Comparison of ENCODE assay signal across 27 cellular contexts in the genomic region with DNA sequence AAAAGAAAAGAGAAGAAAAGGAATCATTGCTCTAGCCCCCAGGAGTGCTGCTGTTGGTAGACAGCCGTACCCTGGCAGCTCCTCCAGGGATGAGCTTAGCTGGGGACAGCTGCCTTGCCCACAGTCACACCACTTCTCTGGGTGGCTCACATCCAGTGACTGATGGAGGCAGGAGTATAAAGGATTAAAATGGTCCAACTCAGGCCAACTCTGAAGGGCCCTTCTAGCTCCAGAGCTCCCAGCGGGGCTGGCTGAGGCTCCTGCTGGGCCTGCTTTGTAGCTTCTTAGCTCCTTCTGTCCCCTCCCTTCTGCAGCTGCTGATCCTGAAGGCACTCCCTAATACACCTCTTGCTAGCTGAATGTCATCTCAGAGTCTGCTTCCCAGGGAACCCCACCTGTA. TPM values are rescaled to one million over a fixed set of nuclear protein-coding genes. Genes with fewer than 3 reads are reported as not detected.
DNase-seq lines count a peak whose midpoint lies in the region; ATAC-seq, FAIRE-seq and TF ChIP-seq lines count a peak whose summit lies in the region.
"Had no signal": no experiment of that assay in that cellular context is flagged by ENCODE, and none has a peak within 500 bp of the region (broad histone marks: within the 10 kb centered on the region; RNA-seq: fewer than 3 reads in every experiment).

No MANE protein-coding gene starts in this region.

- H3K9me3 ChIP-seq in K562 (replicated peaks; ENCODE audit: control insufficient read depth, insufficient read depth, low read depth, low read length) (no peaks in the 10 kb centered on the region), thyroid gland (no peaks in the 10 kb centered on the region)
- H3K9me3 ChIP-seq: BLaER1 treated with 17β-estradiol and CSF1 and Interleukin-3, amounts not matched to agents 10 nM and 100 nM; colonic mucosa had no signal

- H3K4me3 ChIP-seq in K562 (no peak overlapping the region), thyroid gland (replicated peaks in 1 of 3) (no peak overlapping the region)
- H3K4me3 ChIP-seq: BLaER1 treated with 17β-estradiol and CSF1 and Interleukin-3, amounts not matched to agents 10 nM and 100 nM; colonic mucosa; hepatocyte had no signal

- H3K9me3 Mint-ChIP-seq in activated naive CD8-positive, alpha-beta T cell treated with anti-CD3 and anti-CD28 coated beads, Interleukin-2, amount 50 U/mL, for 24 hours: no peaks in the 10 kb centered on the region
- H3K9me3 Mint-ChIP-seq: memory B cell had no signal

- H2AFZ ChIP-seq in K562 (ENCODE audit: low read depth, low read length): no peak overlapping the region
- H2AFZ ChIP-seq: hepatocyte had no signal

- no peaks in the 10 kb centered on the region for H3K36me3 Mint-ChIP-seq in activated naive CD8-positive, alpha-beta T cell treated with anti-CD3 and anti-CD28 coated beads, Interleukin-2, amount 50 U/mL, for 24 hours (ENCODE audit: low read depth)
- H3K36me3 Mint-ChIP-seq: activated naive CD8-positive, alpha-beta T cell; memory B cell had no signal

- H3K4me3 Mint-ChIP-seq in activated naive CD8-positive, alpha-beta T cell treated with anti-CD3 and anti-CD28 coated beads, Interleukin-2, amount 50 U/mL, for 24 hours: no peak overlapping the region
- H3K4me3 Mint-ChIP-seq: activated CD8-positive, alpha-beta T cell treated with anti-CD3 and anti-CD28 coated beads, Interleukin-2, amount 10 ng/mL, durations not matched to agents 7 days and 5 days; activated naive CD8-positive, alpha-beta T cell; memory B cell had no signal

- H3K4me1 Mint-ChIP-seq in activated naive CD8-positive, alpha-beta T cell treated with anti-CD3 and anti-CD28 coated beads, Interleukin-2, amount 50 U/mL, for 24 hours: peaks cover 10% of the 10 kb centered on the region

- no peak for TF ChIP-seq EP300 in K562 (IDR thresholded peaks at IDR 0.05; ENCODE audit: low read length)

- WGBS in K562 (ENCODE audit: insufficient coverage, low coverage, missing lambda C conversion rate): 63% methylated on average over 2 of the region's 2 CpGs
- 53 to 66% methylated on average over 2 of the region's 2 CpGs for WGBS in thyroid gland, 2 donors

- no peak overlapping the region for H3K4me2 ChIP-seq in K562 (ENCODE audit: insufficient read depth, low read length)
- H3K4me2 ChIP-seq: hepatocyte had no signal

- H3K9me1 ChIP-seq in K562 (ENCODE audit: control insufficient read depth, insufficient read depth, low read length): no peaks in the 10 kb centered on the region

- POLR2A ChIA-PET in K562 (lab: Yijun Ruan, JAX): interaction anchor here (0.8 to 1.9 kb wide), 3 partner anchors 13 to 133 kb away, joined by 3 to 5 read pairs (median 4); no protein-coding TSS in a partner anchor

- DNase-seq in NCI-H1092 treated with DMSO at 0.1 percent for 48 hours (lab: John Stamatoyannopoulos, UW) (peak; percentile 61), NCI-H524 treated with DMSO at 0.1 percent for 48 hours (lab: John Stamatoyannopoulos, UW) (peak; percentile 91), K562 (ENCODE audit: extremely low read depth in 1 of 4, low spot score in 3 of 4) (no peak), thyroid gland (peak; percentile 77 to 79), COLO668 (lab: John Stamatoyannopoulos, UW; ENCODE audit: unreplicated experiment) (no peak)
- no peak for DNase-seq in activated CD4-positive, alpha-beta T cell treated with anti-CD3 and anti-CD28 coated beads, Interleukin-2, amount 50 U/mL, for 4 hours
- DNase-seq in activated naive CD4-positive, alpha-beta T cell treated with Interleukin-2 at 50 U/mL for 16 hours: no peak
- no peak for DNase-seq in activated naive CD8-positive, alpha-beta T cell treated with anti-CD3 and anti-CD28 coated beads, Interleukin-2, amount 50 U/mL, for 24 hours
- DNase-seq: activated CD4-positive, CD25-positive, alpha-beta regulatory T cell treated with anti-CD3 and anti-CD28 coated beads, Interleukin-2, amount 50 U/mL, for 72 hours; activated CD8-positive, alpha-beta T cell treated with anti-CD3 and anti-CD28 coated beads, Interleukin-2, amount 10 ng/mL, durations not matched to agents 7 days and 5 days; aorta; colonic mucosa; effector CD8-positive, alpha-beta T cell; erythroblast; foreskin melanocyte; left colon; NCI-H1048; NCI-H1930; NCI-H510A; right cardiac atrium; stimulated activated CD4-positive, alpha-beta T cell treated with anti-CD3 and anti-CD28 coated beads, Interleukin-2, amount 100 ng/mL, for 48 hours; substantia nigra; T-helper 1 cell had no signal

- no peak for ATAC-seq in K562
- ATAC-seq in activated naive CD8-positive, alpha-beta T cell treated with anti-CD3 and anti-CD28 coated beads, Interleukin-2, amount 50 U/mL, for 24 hours: no peak
- ATAC-seq: activated CD8-positive, alpha-beta T cell treated with anti-CD3 and anti-CD28 coated beads, Interleukin-2, amount 10 ng/mL, durations not matched to agents 7 days and 5 days; left colon; right cardiac atrium had no signal

- H3K4me1 ChIP-seq in K562 (replicated peaks in 1 of 2; ENCODE audit: control insufficient read depth in 2 of 2, insufficient read depth in 2 of 2, low read length in 2 of 2) (peaks cover 3 to 20% of the 10 kb centered on the region in 2 experiments; a peak in 4 of 5 replicates), thyroid gland (peaks cover 9 to 11% of the 10 kb centered on the region in 2 donors)
- H3K4me1 ChIP-seq: colonic mucosa had no signal

- no peaks in the 10 kb centered on the region for H3K79me2 ChIP-seq in K562 (ENCODE audit: control insufficient read depth, insufficient read depth, low read length)
- H3K79me2 ChIP-seq: hepatocyte had no signal

- no peak overlapping the region for H3K27ac Mint-ChIP-seq in activated naive CD8-positive, alpha-beta T cell treated with anti-CD3 and anti-CD28 coated beads, Interleukin-2, amount 50 U/mL, for 24 hours
- H3K27ac Mint-ChIP-seq: activated CD8-positive, alpha-beta T cell treated with anti-CD3 and anti-CD28 coated beads, Interleukin-2, amount 10 ng/mL, durations not matched to agents 7 days and 5 days; activated naive CD8-positive, alpha-beta T cell; memory B cell had no signal

- TF ChIP-seq RAD21 in K562 (CRISPR knock-in tag; conservative IDR thresholded peaks at IDR 0.05 in 1 of 2, IDR thresholded peaks at IDR 0.05 in 1 of 2): no peak

- no TSS peak for BruUV-seq in K562 (replicated peaks; lab: Mats Ljungman, UMichigan)

- H3K36me3 ChIP-seq in K562 (ENCODE audit: control insufficient read depth, insufficient read depth, low read length): no peaks in the 10 kb centered on the region
- H3K36me3 ChIP-seq in thyroid gland: no peaks in the 10 kb centered on the region
- H3K36me3 ChIP-seq: BLaER1 treated with 17β-estradiol and CSF1 and Interleukin-3, amounts not matched to agents 10 nM and 100 nM; colonic mucosa had no signal

- H3K27ac ChIP-seq in K562 (ENCODE audit: extremely low read depth, low read depth, low read length): no peak overlapping the region
- H3K27ac ChIP-seq in thyroid gland: no peak overlapping the region
- H3K27ac ChIP-seq: colonic mucosa, hepatocyte had no signal

- intact Hi-C loops in K562 (cut with micrococcal nuclease) (no loop called here), thyroid gland (cut with DNase I) (loop anchor here (10.0 kb wide), 1 partner anchor 83 kb away; no protein-coding TSS in a partner anchor)

- H3K27me3 Mint-ChIP-seq in activated naive CD8-positive, alpha-beta T cell treated with anti-CD3 and anti-CD28 coated beads, Interleukin-2, amount 50 U/mL, for 24 hours: peaks cover 15% of the 10 kb centered on the region
- H3K27me3 Mint-ChIP-seq: activated naive CD8-positive, alpha-beta T cell had no signal

- TF ChIP-seq CTCF in K562 (IDR thresholded peaks at IDR 0.05 in 2 of 3, conservative IDR thresholded peaks at IDR 0.05 in 1 of 3; ENCODE audit: insufficient read depth in 2 of 3, low read depth in 1 of 3, low read length in 3 of 3) (no peak), thyroid gland (IDR thresholded peaks at IDR 0.05) (no peak)

- no peak overlapping the region for H3K9ac ChIP-seq in K562 (ENCODE audit: insufficient read depth in 1 of 2, low read depth in 2 of 2, low read length in 2 of 2)
- H3K9ac ChIP-seq: BLaER1 treated with 17β-estradiol and CSF1 and Interleukin-3, amounts not matched to agents 10 nM and 100 nM had no signal

- H3K27me3 ChIP-seq in K562 (ENCODE audit: control insufficient read depth in 2 of 2, insufficient read depth in 2 of 2, low read length in 2 of 2) (peaks cover 0 to 2% of the 10 kb centered on the region in 2 experiments; a peak in 1 of 5 replicates), thyroid gland (no peaks in the 10 kb centered on the region)

- H4K20me1 ChIP-seq in K562 (replicated peaks; ENCODE audit: control insufficient read depth, insufficient read depth, low read length): no peaks in the 10 kb centered on the region

- TF ChIP-seq POLR2A in K562 (conservative IDR thresholded peaks at IDR 0.05): no peak
- no peak for TF ChIP-seq POLR2A in thyroid gland (IDR thresholded peaks at IDR 0.05)

- CTCF ChIA-PET in K562 (lab: Yijun Ruan, JAX; ENCODE audit: low intra/inter-chr PET ratio): no interaction called here

- FAIRE-seq in K562 (lab: Jason Lieb, UNC): peak; percentile 63

- in situ Hi-C loops in K562 (cut with MboI): loop anchor here (5.0 kb wide), 1 partner anchor 95 kb away; no protein-coding TSS in a partner anchor

TF ChIP-seq in K562, 482 proteins besides CTCF, POLR2A, EP300 and RAD21 (continues in another document):
- TF ChIP-seq EHMT2 (IDR thresholded peaks at IDR 0.05) (no peak), CHD2 (IDR thresholded peaks at IDR 0.05; ENCODE audit: low read depth, low read length) (no peak), SP2 (IDR thresholded peaks at IDR 0.05; ENCODE audit: extremely low read depth, low read depth, low read length, poor library complexity, severe bottlenecking) (no peak)

RNA-seq across cellular contexts. Expression of a gene that starts 4.4 kb away (rescaled TPM):
- 0.37 TPM in 1 of 2 replicates, not detected in the other for total RNA-seq in K562 (2011; cell fraction: chromatin; rRNA removed; ENCODE audit: low replicate concordance)
- 0.92 and 1.0 TPM in 2 replicates for total RNA-seq in K562 (2011; cell fraction: nucleolus; rRNA removed)
- total RNA-seq in K562 (2011; cell fraction: nucleoplasm; rRNA removed): 0.51 TPM in 1 of 2 replicates, not detected in the other
- total RNA-seq in K562 (2014; rRNA removed): 0.36 and 0.69 TPM in 2 replicates
- total RNA-seq in K562 (2014; rRNA removed; fragmentation: Illumina TruSeq; extraction: Trizol): 0.11 TPM in 1 of 2 replicates, not detected in the other
- 0.11 TPM in 1 of 2 replicates, not detected in the other for total RNA-seq in K562 (2015; rRNA removed; fragmentation: Illumina TruSeq; extraction: Trizol)
- total RNA-seq in K562 (2021): 0.89 and 1.2 TPM in 2 replicates
- polyA plus RNA-seq in K562 (2011; rRNA removed): 0.07 and 0.17 TPM in 2 replicates
- 0.04 and 1.2 TPM in 2 replicates for polyA plus RNA-seq in K562 (2011; cell fraction: cytosol; rRNA removed)
- 0.08 and 0.85 TPM in 2 replicates for polyA plus RNA-seq in K562 (2011; cell fraction: nucleus; rRNA removed)
- polyA plus RNA-seq in K562 (2012): 0.51 and 1.2 TPM in 2 replicates
- polyA plus RNA-seq in K562 (2014; fragmentation: Illumina TruSeq; extraction: Trizol): 0.12 TPM in 1 of 2 replicates, not detected in the other
- polyA plus RNA-seq in K562 (2014; fragmentation: Nextera tagmentation; extraction: Ambion mirVana): not detected
- polyA plus RNA-seq in K562 (2014; rRNA removed): 0.23 and 0.48 TPM in 2 replicates
- not detected in 2 replicates for polyA minus RNA-seq in K562 (2011; rRNA and poly(A)+ RNA removed)
- not detected in 2 replicates for polyA minus RNA-seq in K562 (2011; cell fraction: cytosol; rRNA and poly(A)+ RNA removed)
- 0.44 and 0.54 TPM in 2 replicates for polyA minus RNA-seq in K562 (2011; cell fraction: nucleus; rRNA and poly(A)+ RNA removed)
- total RNA-seq in thyroid gland: 10 to 100 TPM in 3 of 4 donors, 1 to 10 TPM in 1; 8.8 to 28.1 (median 20.3) TPM

Comparison
In these comparisons a context has a peak if more than half of its experiments do, and no peak if none do; other contexts are left out.
1. DNase-seq: peak in NCI-H1092 treated with DMSO at 0.1 percent for 48 hours (single experiment), NCI-H524 treated with DMSO at 0.1 percent for 48 hours (single experiment) and thyroid gland (2 of 2); none in K562 (0 of 4), activated CD4-positive, alpha-beta T cell treated with anti-CD3 and anti-CD28 coated beads, Interleukin-2, amount 50 U/mL, for 4 hours (0 of 2), activated naive CD4-positive, alpha-beta T cell treated with Interleukin-2 at 50 U/mL for 16 hours (single experiment), activated naive CD8-positive, alpha-beta T cell treated with anti-CD3 and anti-CD28 coated beads, Interleukin-2, amount 50 U/mL, for 24 hours (single experiment) and COLO668 (single experiment).
2. RNA of a gene that starts 4.4 kb away (total RNA-seq): 8.8 to 28.1 TPM in thyroid gland; 0.11 to 1.2 TPM in K562; every median in the first group is over 4 times any median in the second.